In genomic region chr15:78937132-78937739, GRCh38 we compare ENCODE assay signal across 11 cellular contexts. TPM values are rescaled to one million over a fixed set of nuclear protein-coding genes. Genes with fewer than 3 reads are reported as not detected.
DNase-seq lines count a peak whose midpoint lies in the region; ATAC-seq and TF ChIP-seq lines count a peak whose summit lies in the region.
"Had no signal": no experiment of that assay in that cellular context is flagged by ENCODE, and none has a peak within 500 bp of the region (broad histone marks: within the 10 kb centered on the region; RNA-seq: fewer than 3 reads in every experiment).

No MANE protein-coding gene starts in this region.

- no peaks in the 10 kb centered on the region for H4K20me1 ChIP-seq in BLaER1

- peak overlapping the region; percentile 92 for H3K4me2 ChIP-seq in BLaER1

- H3K9me3 ChIP-seq in BLaER1 (no peaks in the 10 kb centered on the region), adipocyte (ENCODE audit: control insufficient read depth, low read length) (no peaks in the 10 kb centered on the region)
- H3K9me3 ChIP-seq: thoracic aorta had no signal

- DNase-seq in KG1 (lab: John Stamatoyannopoulos, UW) (peak; percentile 37), adipocyte (ENCODE audit: low read depth) (no peak), lung microvascular endothelial cell (ENCODE audit: low read depth in 2 of 2) (peak; percentile 41 to 43), iPS-NIHi7 (ENCODE audit: extremely low spot score) (no peak), foreskin fibroblast (no peak)
- DNase-seq: CD8-positive, alpha-beta memory T cell; NCI-H446 treated with DMSO at 0.1 percent for 48 hours had no signal

- no peaks in the 10 kb centered on the region for H3K27me3 ChIP-seq in BLaER1
- peaks cover 5% of the 10 kb centered on the region for H3K27me3 ChIP-seq in adipocyte (replicated peaks; ENCODE audit: control insufficient read depth, insufficient read depth, low read length)

- H3K4me1 ChIP-seq in BLaER1 (peaks cover 63% of the 10 kb centered on the region), adipocyte (ENCODE audit: control insufficient read depth, insufficient read depth, low read length) (peaks cover 16% of the 10 kb centered on the region)

- H3K9ac ChIP-seq in BLaER1 (peak overlapping the region; percentile 73), adipocyte (ENCODE audit: low read length) (peak overlapping the region; percentile 25)

- TF ChIP-seq CTCF in foreskin fibroblast (IDR thresholded peaks at IDR 0.05; ENCODE audit: low read depth, low read length) = no peak

- H3K36me3 ChIP-seq in BLaER1 = peaks cover 36% of the 10 kb centered on the region
- no peaks in the 10 kb centered on the region for H3K36me3 ChIP-seq in adipocyte (ENCODE audit: control insufficient read depth, insufficient read depth, low read length, severe bottlenecking)
- H3K36me3 ChIP-seq: thoracic aorta had no signal

- ATAC-seq in HG03521 (IDR thresholded peaks at IDR 0.05; ENCODE audit: unreplicated experiment) (no peak), HG02852 (IDR thresholded peaks at IDR 0.05; ENCODE audit: unreplicated experiment) (no peak)

- H3K4me3 ChIP-seq in BLaER1 (peak overlapping the region; percentile 55), adipocyte (ENCODE audit: low read length) (peak overlapping the region; percentile 49), foreskin fibroblast (ENCODE audit: low read depth in 1 of 2, low read length in 2 of 2) (no peak overlapping the region)
- H3K4me3 ChIP-seq: thoracic aorta had no signal

- peak overlapping the region; percentile 81 for H3K27ac ChIP-seq in BLaER1

RNA-seq across cellular contexts. Expression of gene CTSH, which starts 7.6 kb away (rescaled TPM):
- 33.3 and 55.6 TPM in 2 replicates for total RNA-seq in lung microvascular endothelial cell

Comparison
In these comparisons a context has a peak if more than half of its experiments do, and no peak if none do; other contexts are left out.
1. H3K4me3 ChIP-seq: peak in BLaER1 (single experiment) and adipocyte (single experiment); none in foreskin fibroblast (0 of 2).
2. DNase-seq: peak in KG1 (single experiment) and lung microvascular endothelial cell (2 of 2); none in adipocyte (single experiment), iPS-NIHi7 (single experiment) and foreskin fibroblast (0 of 2).